In the genomic region with DNA sequence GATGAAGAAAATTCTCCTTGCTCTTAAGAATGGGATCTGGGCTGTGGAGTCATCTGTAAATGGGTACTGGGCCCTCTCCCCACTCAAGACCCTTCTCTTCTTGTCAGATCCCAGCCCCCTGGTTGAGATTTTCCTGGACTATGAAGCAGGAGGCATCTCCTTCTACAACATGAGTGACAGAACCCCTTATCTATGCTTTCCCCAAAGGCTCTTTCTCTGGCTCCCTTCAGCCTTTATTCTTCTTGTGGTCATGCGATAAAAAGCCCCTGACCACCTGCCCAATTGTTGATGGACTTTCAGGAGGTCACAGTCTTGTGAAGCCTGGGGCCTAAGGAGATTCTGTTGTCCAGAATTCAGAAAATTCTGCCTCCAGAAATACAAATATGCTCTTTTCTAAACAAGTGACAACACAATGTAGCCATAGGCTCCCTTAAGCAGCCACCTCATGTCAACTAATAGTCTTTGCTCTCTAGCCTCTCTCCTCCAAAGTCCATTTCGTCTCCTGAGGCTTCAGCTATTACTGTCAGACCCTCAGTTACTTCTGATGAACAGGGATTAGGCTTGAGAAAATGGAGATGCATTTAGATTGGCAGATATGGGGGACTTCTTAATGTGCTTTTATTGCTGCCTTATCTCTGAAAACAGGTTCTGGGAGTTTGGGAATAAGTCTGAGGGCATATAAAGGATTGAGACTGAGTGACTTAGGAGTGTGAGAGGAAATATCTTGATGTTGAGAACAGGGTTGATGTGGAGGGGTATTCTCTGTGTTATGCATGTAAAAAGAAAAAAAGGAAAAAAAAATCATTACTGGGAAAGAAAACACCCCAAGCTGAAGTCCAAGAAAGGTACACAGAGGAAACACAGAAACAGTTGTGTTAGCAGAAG, we compare ENCODE assay signal across 27 cellular contexts. TPM values are rescaled to one million over a fixed set of nuclear protein-coding genes. Genes with fewer than 3 reads are reported as not detected.
A peak's percentile ranks its signal among the peaks of the same experiment; 100 is the strongest.
DNase-seq lines count a peak whose midpoint lies in the region; ATAC-seq and TF ChIP-seq lines count a peak whose summit lies in the region.
"Had no signal": no experiment of that assay in that cellular context is flagged by ENCODE, and none has a peak within 500 bp of the region (broad histone marks: within the 10 kb centered on the region; RNA-seq: fewer than 3 reads in every experiment).

No MANE protein-coding gene starts in this region.

- WGBS in spleen, 5 donors: 89 to 99% (median 91%) methylated on average over 2 of the region's 2 CpGs

- no peak for TF ChIP-seq POLR2A in spleen (IDR thresholded peaks at IDR 0.05)

- POLR2A ChIA-PET in CD4-positive, alpha-beta T cell (lab: Charles Lee): no interaction called here

- peaks cover 20 to 65% (median 51%) of the 10 kb centered on the region in 6 donors for H3K4me1 ChIP-seq in spleen

- ATAC-seq in CD4-positive, alpha-beta T cell (ENCODE audit: poor library complexity): no peak
- no peak for ATAC-seq in GM21515 (IDR thresholded peaks at IDR 0.05; ENCODE audit: unreplicated experiment)
- ATAC-seq: activated T-cell treated with anti-CD3 and anti-CD28 coated beads, Interleukin-2, amount 50 U/mL, for 72 hours; GM12878 had no signal

- H3K27ac Mint-ChIP-seq in CD4-positive, alpha-beta T cell: peak overlapping the region; percentile 99
- H3K27ac Mint-ChIP-seq in IgD-negative memory B cell: peak overlapping the region; percentile 57 to 95 (median 94)
- H3K27ac Mint-ChIP-seq in dendritic cell treated with granulocyte-macrophage colony-stimulating factor and Interleukin-4, amounts not matched to agents 40 ng/mL and 50 ng/mL, for 4 days: peak overlapping the region; percentile 89
- H3K27ac Mint-ChIP-seq in Calu3 (ENCODE audit: unreplicated experiment): no peak overlapping the region
- H3K27ac Mint-ChIP-seq: activated T-cell treated with anti-CD3 and anti-CD28 coated beads, Interleukin-2, amount 50 U/mL, for 72 hours; T-helper 1 cell treated with Interleukin-12 subunit alpha and Interleukin-12 subunit beta and Interleukin-4 antibody, amounts not matched to agents 30 μg/mL and 1 μg/mL, for 36 hours had no signal

- no peak for DNase-seq in CD4-positive, alpha-beta T cell
- no peak for DNase-seq in spleen
- no peak for DNase-seq in NCI-H2196 (lab: John Stamatoyannopoulos, UW; ENCODE audit: unreplicated experiment)
- DNase-seq in Calu3: no peak
- DNase-seq: activated CD4-positive, alpha-beta T cell treated with anti-CD3 and anti-CD28 coated beads for 4 hours; activated naive CD4-positive, alpha-beta T cell treated with anti-CD3 and anti-CD28 coated beads, Interleukin-2, amount 50 U/mL, for 16 hours; activated T-cell treated with anti-CD3 and anti-CD28 coated beads, Interleukin-2, amount 50 U/mL, for 72 hours; central memory CD4-positive, alpha-beta T cell; DND-41; glutamatergic neuron; mammary epithelial cell; NCI-H1092 treated with DMSO at 0.1 percent for 48 hours; NCI-H1930; NCI-H69; small intestine; stimulated activated CD4-positive, alpha-beta T cell treated with anti-CD3 and anti-CD28 coated beads, Interleukin-2, amount 100 ng/mL, for 48 hours; stimulated activated naive CD4-positive, alpha-beta T cell; testis had no signal

- no peaks in the 10 kb centered on the region for H3K27me3 Mint-ChIP-seq in CD4-positive, alpha-beta T cell
- H3K27me3 Mint-ChIP-seq in IgD-negative memory B cell (no peaks in the 10 kb centered on the region), Calu3 (ENCODE audit: unreplicated experiment) (no peaks in the 10 kb centered on the region)
- H3K27me3 Mint-ChIP-seq in dendritic cell treated with granulocyte-macrophage colony-stimulating factor and Interleukin-4, amounts not matched to agents 40 ng/mL and 50 ng/mL, for 4 days: no peaks in the 10 kb centered on the region

- TF ChIP-seq CTCF in CD4-positive, alpha-beta T cell (IDR thresholded peaks at IDR 0.05): no peak
- TF ChIP-seq CTCF in spleen (IDR thresholded peaks at IDR 0.05 in 8 of 11, conservative IDR thresholded peaks at IDR 0.05 in 3 of 11) (no peak), Calu3 (IDR thresholded peaks at IDR 0.05; ENCODE audit: unreplicated experiment) (no peak)

- BruUV-seq in Calu3 (replicated peaks; lab: Mats Ljungman, UMichigan): no TSS peak

- H3K27ac ChIP-seq in CD4-positive, alpha-beta T cell (ENCODE audit: low read depth, low read length): no peak overlapping the region
- H3K27ac ChIP-seq in spleen: peak overlapping the region in 7 of 8 donors; percentile 80 to 99 (median 95)
- H3K27ac ChIP-seq: testis had no signal

- no peaks in the 10 kb centered on the region for H3K9me3 ChIP-seq in CD4-positive, alpha-beta T cell (ENCODE audit: control insufficient read depth, low read length)
- no peaks in the 10 kb centered on the region for H3K9me3 ChIP-seq in spleen
- H3K9me3 ChIP-seq: testis had no signal

- H3K9me3 Mint-ChIP-seq in CD4-positive, alpha-beta T cell: no peaks in the 10 kb centered on the region
- H3K9me3 Mint-ChIP-seq in IgD-negative memory B cell (no peaks in the 10 kb centered on the region), Calu3 (ENCODE audit: low read depth, unreplicated experiment) (no peaks in the 10 kb centered on the region)
- no peaks in the 10 kb centered on the region for H3K9me3 Mint-ChIP-seq in dendritic cell treated with granulocyte-macrophage colony-stimulating factor and Interleukin-4, amounts not matched to agents 40 ng/mL and 50 ng/mL, for 4 days
- H3K9me3 Mint-ChIP-seq: activated T-cell treated with anti-CD3 and anti-CD28 coated beads, Interleukin-2, amount 50 U/mL, for 72 hours; T-helper 1 cell treated with Interleukin-12 subunit alpha and Interleukin-12 subunit beta and Interleukin-4 antibody, amounts not matched to agents 30 μg/mL and 1 μg/mL, for 36 hours had no signal

- intact Hi-C loops in CD4-positive, alpha-beta T cell (cut with DNase I, micrococcal nuclease): loop anchor here (5.0 to 10.0 kb wide), 3 partner anchors 74 to 114 kb away; partner anchors contain the start of genes BTN3A1 (in 2 of the 2) and BTN3A2 (in 1 of the 2)
- intact Hi-C loops in dendritic cell treated with granulocyte-macrophage colony-stimulating factor and Interleukin-4, amounts not matched to agents 40 ng/mL and 50 ng/mL, for 4 days (cut with micrococcal nuclease): loop anchor here (5.0 kb wide), 2 partner anchors 44 to 59 kb away; partner anchors contain the start of gene HMGN4
- intact Hi-C loops in spleen (cut with DNase I; ENCODE audit: low total_unique reads): no loop called here
- intact Hi-C loops in Calu3 (cut with micrococcal nuclease; ENCODE audit: unreplicated experiment): no loop called here

- CTCF ChIA-PET in CD4-positive, alpha-beta T cell (lab: Charles Lee): interaction anchor here (1.4 kb wide), 1 partner anchor 117 kb away, joined by 4 read pairs; no protein-coding TSS in a partner anchor
- CTCF ChIA-PET in Calu3 (lab: Charles Lee): no interaction called here

- peaks cover 56% of the 10 kb centered on the region for H3K4me1 Mint-ChIP-seq in CD4-positive, alpha-beta T cell (ENCODE audit: low read depth)
- peaks cover 53 to 64% (median 54%) of the 10 kb centered on the region in 3 donors for H3K4me1 Mint-ChIP-seq in IgD-negative memory B cell
- peaks cover 75% of the 10 kb centered on the region for H3K4me1 Mint-ChIP-seq in dendritic cell treated with granulocyte-macrophage colony-stimulating factor and Interleukin-4, amounts not matched to agents 40 ng/mL and 50 ng/mL, for 4 days (ENCODE audit: low read depth)
- peaks cover 25% of the 10 kb centered on the region for H3K4me1 Mint-ChIP-seq in Calu3 (ENCODE audit: low read depth, unreplicated experiment)

- no peak overlapping the region for H3K4me3 Mint-ChIP-seq in CD4-positive, alpha-beta T cell
- H3K4me3 Mint-ChIP-seq in IgD-negative memory B cell (peak overlapping the region in 1 of 4 donors; percentile 86), Calu3 (ENCODE audit: low read depth, unreplicated experiment) (no peak overlapping the region)
- peak overlapping the region; percentile 27 for H3K4me3 Mint-ChIP-seq in dendritic cell treated with granulocyte-macrophage colony-stimulating factor and Interleukin-4, amounts not matched to agents 40 ng/mL and 50 ng/mL, for 4 days
- H3K4me3 Mint-ChIP-seq: activated T-cell treated with anti-CD3 and anti-CD28 coated beads, Interleukin-2, amount 50 U/mL, for 72 hours; T-helper 1 cell treated with Interleukin-12 subunit alpha and Interleukin-12 subunit beta and Interleukin-4 antibody, amounts not matched to agents 30 μg/mL and 1 μg/mL, for 36 hours had no signal

- H3K4me3 ChIP-seq in spleen: no peak overlapping the region
- H3K4me3 ChIP-seq: GM12878, HAP-1, testis had no signal

- no peaks in the 10 kb centered on the region for H3K36me3 ChIP-seq in spleen
- H3K36me3 ChIP-seq: HAP-1 had no signal

- H3K36me3 Mint-ChIP-seq in CD4-positive, alpha-beta T cell (ENCODE audit: low read depth): peaks cover 10% of the 10 kb centered on the region
- H3K36me3 Mint-ChIP-seq in IgD-negative memory B cell (peaks cover 3% of the 10 kb centered on the region), Calu3 (ENCODE audit: insufficient read depth, unreplicated experiment) (peaks cover 14% of the 10 kb centered on the region)
- peaks cover 5% of the 10 kb centered on the region for H3K36me3 Mint-ChIP-seq in dendritic cell treated with granulocyte-macrophage colony-stimulating factor and Interleukin-4, amounts not matched to agents 40 ng/mL and 50 ng/mL, for 4 days (ENCODE audit: low read depth)

- no peaks in the 10 kb centered on the region for H3K27me3 ChIP-seq in CD4-positive, alpha-beta T cell (ENCODE audit: control insufficient read depth, insufficient read depth, low read length)
- no peaks in the 10 kb centered on the region for H3K27me3 ChIP-seq in spleen (replicated peaks in 1 of 7)
- H3K27me3 ChIP-seq: testis had no signal

RNA-seq across cellular contexts. Expression of gene BTN2A1, which starts 20.6 kb away (rescaled TPM):
- 10 to 100 TPM; 16.2 to 17.5 TPM for total RNA-seq in CD4-positive, alpha-beta T cell
- polyA plus RNA-seq in IgD-negative memory B cell (16.9 TPM), spleen (10 to 100 TPM; 17.0 to 31.4 (median 29.8) TPM)
- total RNA-seq in spleen (10 to 100 TPM; 31.7 to 50.8 (median 41.4) TPM), Calu3 (2022) (29.4 and 32.5 TPM in 2 replicates)

RNA-seq across cellular contexts. Expression of gene BTN1A1, which starts 21.8 kb away (rescaled TPM):
- total RNA-seq in CD4-positive, alpha-beta T cell: not detected
- polyA plus RNA-seq in IgD-negative memory B cell (3.7 TPM), spleen (under 1 TPM; 0.33 to 0.58 (median 0.39) TPM)
- total RNA-seq in spleen (1 to 10 TPM in 1 of 7 donors, under 1 TPM in 6; 0.23 to 1.1 (median 0.32) TPM), Calu3 (2022) (not detected in 2 replicates)
- total RNA-seq: kidney epithelial cell, mammary epithelial cell, RPMI7951, SK-MEL-5 had no signal
- polyA plus RNA-seq: mammary epithelial cell had no signal

RNA-seq across cellular contexts. Expression of gene BTN3A3, which starts 38.0 kb away (rescaled TPM):
- 10 to 100 TPM; 21.4 to 26.5 TPM for total RNA-seq in CD4-positive, alpha-beta T cell
- polyA plus RNA-seq in IgD-negative memory B cell (36.3 TPM), spleen (10 to 100 TPM; 20.0 to 26.8 (median 22.3) TPM)
- total RNA-seq in spleen (100 to 1,000 TPM in 2 of 7 donors, 10 to 100 TPM in 5; 82.8 to 128 (median 89.5) TPM), Calu3 (2022) (15.5 and 20.6 TPM in 2 replicates)

RNA-seq across cellular contexts. Expression of gene HMGN4, which starts 59.8 kb away (rescaled TPM):
- 10 to 100 TPM; 22.7 to 24.8 TPM for total RNA-seq in CD4-positive, alpha-beta T cell
- polyA plus RNA-seq in IgD-negative memory B cell (120 TPM), spleen (10 to 100 TPM; 33.3 to 52.0 (median 51.4) TPM)
- total RNA-seq in spleen (10 to 100 TPM; 47.2 to 68.4 (median 58.2) TPM), Calu3 (2022) (49.7 and 60.0 TPM in 2 replicates)

Comparison
In these comparisons a context has a peak if more than half of its experiments do, and no peak if none do; other contexts are left out.
1. intact Hi-C loops: an anchor here in CD4-positive, alpha-beta T cell (5.0 to 10.0 kb wide) and dendritic cell treated with granulocyte-macrophage colony-stimulating factor and Interleukin-4, amounts not matched to agents 40 ng/mL and 50 ng/mL, for 4 days (5.0 kb wide); none called in spleen and Calu3.